ENCODE assay signal across 15 cellular contexts in genomic region chr16:30552956-30553355, GRCh38. TPM values are rescaled to one million over a fixed set of nuclear protein-coding genes. Genes with fewer than 3 reads are reported as not detected.
DNase-seq lines count a peak whose midpoint lies in the region; ATAC-seq and TF ChIP-seq lines count a peak whose summit lies in the region.
"Had no signal": no experiment of that assay in that cellular context is flagged by ENCODE, and none has a peak within 500 bp of the region (broad histone marks: within the 10 kb centered on the region; RNA-seq: fewer than 3 reads in every experiment).

No MANE protein-coding gene starts in this region.

- no peak overlapping the region for H2AK5ac ChIP-seq in mesenchymal stem cell (ENCODE audit: low read length, severe bottlenecking)

- peaks cover 15% of the 10 kb centered on the region for H3K79me2 ChIP-seq in osteoblast (ENCODE audit: insufficient read depth, low read length)

- no peak overlapping the region for H2BK12ac ChIP-seq in mesenchymal stem cell (ENCODE audit: low read length in 2 of 2)

- H3K27me3 Mint-ChIP-seq in activated CD8-positive, alpha-beta T cell treated with anti-CD3 and anti-CD28 coated beads, Interleukin-2, amount 10 ng/mL, durations not matched to agents 7 days and 5 days (ENCODE audit: low read depth), result no peaks in the 10 kb centered on the region
- peaks cover 9% of the 10 kb centered on the region for H3K27me3 Mint-ChIP-seq in endothelial cell (ENCODE audit: unreplicated experiment)
- H3K27me3 Mint-ChIP-seq in WTC11 (ENCODE audit: low read depth), result no peaks in the 10 kb centered on the region

- H3K4me1 Mint-ChIP-seq in activated CD8-positive, alpha-beta T cell treated with anti-CD3 and anti-CD28 coated beads, Interleukin-2, amount 10 ng/mL, durations not matched to agents 7 days and 5 days (ENCODE audit: low read depth), result peaks cover 56% of the 10 kb centered on the region
- peaks cover 28% of the 10 kb centered on the region for H3K4me1 Mint-ChIP-seq in endothelial cell (ENCODE audit: unreplicated experiment)
- H3K4me1 Mint-ChIP-seq in WTC11, result peaks cover 23% of the 10 kb centered on the region

- peaks cover 27% of the 10 kb centered on the region for H3K79me1 ChIP-seq in mesenchymal stem cell (replicated peaks; ENCODE audit: low read length, poor library complexity, severe bottlenecking)

- H3K27me3 ChIP-seq in BLaER1 (no peaks in the 10 kb centered on the region), mesenchymal stem cell (ENCODE audit: control insufficient read depth in 1 of 2, insufficient read depth in 1 of 2, low read length in 2 of 2) (no peaks in the 10 kb centered on the region), osteoblast (ENCODE audit: insufficient read depth, low read length) (no peaks in the 10 kb centered on the region)
- H3K27me3 ChIP-seq: MG63, SJCRH30 had no signal

- H3K9me3 ChIP-seq in BLaER1, result no peaks in the 10 kb centered on the region
- no peaks in the 10 kb centered on the region for H3K9me3 ChIP-seq in mesenchymal stem cell (ENCODE audit: control insufficient read depth, low read length)
- no peaks in the 10 kb centered on the region for H3K9me3 ChIP-seq in osteoblast (ENCODE audit: low read depth, low read length)
- H3K9me3 ChIP-seq: MG63, SJCRH30 had no signal

- H3K9ac ChIP-seq in BLaER1, result no peak overlapping the region
- H3K9ac ChIP-seq in mesenchymal stem cell (ENCODE audit: low read length), result no peak overlapping the region
- H3K9ac ChIP-seq: GM23248 had no signal

- no peak overlapping the region for H2BK15ac ChIP-seq in mesenchymal stem cell (ENCODE audit: low read depth, poor library complexity, severe bottlenecking)

- POLR2A ChIA-PET in activated CD8-positive, alpha-beta T cell treated with anti-CD3 and anti-CD28 coated beads, Interleukin-2, amount 10 ng/mL, durations not matched to agents 7 days and 5 days (lab: Charles Lee), result interaction anchor here (1.2 to 1.8 kb wide), 2 partner anchors 18 to 19 kb away, joined by 6 to 15 read pairs; partner anchors contain the start of genes ZNF688 and ZNF747
- POLR2A ChIA-PET in WTC11 (lab: Charles Lee), result no interaction called here

- H4K8ac ChIP-seq in mesenchymal stem cell (ENCODE audit: low read length), result no peak overlapping the region

- H3K27ac Mint-ChIP-seq in activated CD8-positive, alpha-beta T cell treated with anti-CD3 and anti-CD28 coated beads, Interleukin-2, amount 10 ng/mL, durations not matched to agents 7 days and 5 days, result peak overlapping the region; percentile 95
- no peak overlapping the region for H3K27ac Mint-ChIP-seq in endothelial cell (ENCODE audit: unreplicated experiment)
- H3K27ac Mint-ChIP-seq in WTC11, result no peak overlapping the region

- H3K36me3 ChIP-seq in BLaER1 (peaks cover 46% of the 10 kb centered on the region), mesenchymal stem cell (ENCODE audit: control insufficient read depth in 1 of 2, insufficient read depth in 2 of 2, low read depth in 1 of 2, low read length in 2 of 2) (peaks cover 27 to 30% of the 10 kb centered on the region in 2 experiments), osteoblast (ENCODE audit: insufficient read depth, low read length) (peaks cover 16% of the 10 kb centered on the region)

- no peak for TF ChIP-seq CTCF in 22Rv1 (IDR thresholded peaks at IDR 0.05)
- no peak for TF ChIP-seq CTCF in endothelial cell (IDR thresholded peaks at IDR 0.05; ENCODE audit: unreplicated experiment)
- no peak for TF ChIP-seq CTCF in WTC11 (IDR thresholded peaks at IDR 0.05)
- no peak for TF ChIP-seq CTCF in osteoblast (IDR thresholded peaks at IDR 0.05; ENCODE audit: extremely low read depth, low read depth, low read length)

- H3K18ac ChIP-seq in mesenchymal stem cell (ENCODE audit: low read depth in 1 of 2, low read length in 2 of 2), result no peak overlapping the region

- H4K20me1 ChIP-seq in BLaER1, result peaks cover 29% of the 10 kb centered on the region; the same call in 1 of the 2 replicates
- no peaks in the 10 kb centered on the region for H4K20me1 ChIP-seq in osteoblast (ENCODE audit: insufficient read depth, low read length)

- no peak overlapping the region for H3K23ac ChIP-seq in mesenchymal stem cell (ENCODE audit: low read length in 2 of 2)

- H3K4me1 ChIP-seq in BLaER1 (peaks cover 26% of the 10 kb centered on the region), mesenchymal stem cell (ENCODE audit: control insufficient read depth, insufficient read depth, low read depth, low read length) (peaks cover 10% of the 10 kb centered on the region), osteoblast (ENCODE audit: insufficient read depth, low read length) (peaks cover 2% of the 10 kb centered on the region)
- H3K4me1 ChIP-seq: SJCRH30 had no signal

- H3K36me3 Mint-ChIP-seq in activated CD8-positive, alpha-beta T cell treated with anti-CD3 and anti-CD28 coated beads, Interleukin-2, amount 10 ng/mL, durations not matched to agents 7 days and 5 days (ENCODE audit: low read depth), result peaks cover 40% of the 10 kb centered on the region
- H3K36me3 Mint-ChIP-seq in endothelial cell (ENCODE audit: low read depth, unreplicated experiment), result peaks cover 15% of the 10 kb centered on the region
- H3K36me3 Mint-ChIP-seq in WTC11, result peaks cover 20% of the 10 kb centered on the region

- WGBS in mesenchymal stem cell, result 94% methylated on average over 4 of the region's 4 CpGs

- H2AFZ ChIP-seq in mesenchymal stem cell (ENCODE audit: low read depth, low read length) (no peak overlapping the region), osteoblast (ENCODE audit: low read length) (no peak overlapping the region)
- H2AFZ ChIP-seq: GM23248 had no signal

- H3K14ac ChIP-seq in mesenchymal stem cell (ENCODE audit: low read length in 2 of 2), result no peak overlapping the region

- peak overlapping the region; percentile 32 for H2BK5ac ChIP-seq in mesenchymal stem cell (ENCODE audit: low read depth, low read length, poor library complexity, severe bottlenecking)

- no peak overlapping the region for H2BK120ac ChIP-seq in mesenchymal stem cell (ENCODE audit: low read depth, low read length)

- no peak overlapping the region for H3K4ac ChIP-seq in mesenchymal stem cell (ENCODE audit: low read depth in 1 of 2, low read length in 2 of 2)

- H3K4me2 ChIP-seq in BLaER1 (peak overlapping the region; percentile 16; the same call in 1 of the 2 replicates), mesenchymal stem cell (ENCODE audit: low read length, poor library complexity, severe bottlenecking) (no peak overlapping the region), osteoblast (ENCODE audit: insufficient read depth, low read length) (no peak overlapping the region)

- H4K91ac ChIP-seq in mesenchymal stem cell (ENCODE audit: low read length), result no peak overlapping the region

- H3K4me3 Mint-ChIP-seq in activated CD8-positive, alpha-beta T cell treated with anti-CD3 and anti-CD28 coated beads, Interleukin-2, amount 10 ng/mL, durations not matched to agents 7 days and 5 days, result no peak overlapping the region
- H3K4me3 Mint-ChIP-seq in endothelial cell (ENCODE audit: unreplicated experiment) (no peak overlapping the region), WTC11 (no peak overlapping the region)

- CTCF ChIA-PET in activated CD8-positive, alpha-beta T cell treated with anti-CD3 and anti-CD28 coated beads, Interleukin-2, amount 10 ng/mL, durations not matched to agents 7 days and 5 days (lab: Charles Lee), result interaction anchor here (1.1 to 5.1 kb wide), 4 partner anchors 17 to 141 kb away, joined by 3 to 34 read pairs (median 6); partner anchors contain the start of gene ZNF747
- CTCF ChIA-PET in WTC11 (lab: Charles Lee), result interaction anchor here (1.4 kb wide), 1 partner anchor 17 kb away, joined by 3 read pairs; no protein-coding TSS in a partner anchor

- H3K4me3 ChIP-seq in BLaER1, result no peak overlapping the region
- H3K4me3 ChIP-seq in mesenchymal stem cell (ENCODE audit: insufficient read depth in 1 of 2, low read depth in 1 of 2, low read length in 2 of 2), result no peak overlapping the region
- H3K4me3 ChIP-seq in osteoblast (ENCODE audit: insufficient read depth, low read length), result no peak overlapping the region
- H3K4me3 ChIP-seq: GM23248, MG63, SJCRH30 had no signal

- no peaks in the 10 kb centered on the region for H3K9me3 Mint-ChIP-seq in activated CD8-positive, alpha-beta T cell treated with anti-CD3 and anti-CD28 coated beads, Interleukin-2, amount 10 ng/mL, durations not matched to agents 7 days and 5 days (ENCODE audit: insufficient read depth)
- H3K9me3 Mint-ChIP-seq in endothelial cell (ENCODE audit: unreplicated experiment) (no peaks in the 10 kb centered on the region), WTC11 (no peaks in the 10 kb centered on the region; the same call in 1 of the 2 replicates)

- H3K27ac ChIP-seq in 22Rv1 (peak overlapping the region; percentile 26; the same call in 1 of the 2 replicates), BLaER1 (no peak overlapping the region), mesenchymal stem cell (ENCODE audit: low read length, poor library complexity, severe bottlenecking) (no peak overlapping the region), osteoblast (ENCODE audit: low read depth, low read length) (no peak overlapping the region)
- H3K27ac ChIP-seq: GM23248, SJCRH30 had no signal

- ATAC-seq in activated CD8-positive, alpha-beta T cell treated with anti-CD3 and anti-CD28 coated beads, Interleukin-2, amount 10 ng/mL, durations not matched to agents 7 days and 5 days, result no peak
- ATAC-seq in WTC11 (no peak), GM21515 (IDR thresholded peaks at IDR 0.05; ENCODE audit: unreplicated experiment) (no peak)

- no peak for DNase-seq in activated CD8-positive, alpha-beta T cell treated with anti-CD3 and anti-CD28 coated beads, Interleukin-2, amount 10 ng/mL, durations not matched to agents 7 days and 5 days
- DNase-seq in mesenchymal stem cell, result no peak
- DNase-seq in endothelial cell (ENCODE audit: low spot score), result no peak
- no peak for DNase-seq in WTC11 (ENCODE audit: low spot score)
- no peak for DNase-seq in osteoblast (ENCODE audit: insufficient read length, low spot score, missing footprints)
- DNase-seq: caudate nucleus, EL, GM23248, MG63, NCI-H2029, NCI-H524, SJCRH30 had no signal

RNA-seq across cellular contexts. Expression of gene ZNF764, which starts 5.2 kb away (rescaled TPM):
- 10 to 100 TPM; 15.2 to 15.4 TPM for total RNA-seq in activated CD8-positive, alpha-beta T cell treated with anti-CD3 and anti-CD28 coated beads, Interleukin-2, amount 10 ng/mL, durations not matched to agents 7 days and 5 days
- 6.1 TPM for polyA plus RNA-seq in mesenchymal stem cell (2013, experiment 1 of 2)
- 5.7 TPM for polyA plus RNA-seq in mesenchymal stem cell (2013, experiment 2 of 2)
- 13.8 TPM for total RNA-seq in endothelial cell (ENCODE audit: unreplicated experiment)
- 9.0 to 10.4 TPM (median 9.1 TPM) in 3 replicates for total RNA-seq in WTC11 (2021)
- total RNA-seq in osteoblast, result 5.3 and 7.6 TPM in 2 replicates

RNA-seq across cellular contexts. Expression of gene ZNF747, which starts 18.3 kb away (rescaled TPM):
- total RNA-seq in activated CD8-positive, alpha-beta T cell treated with anti-CD3 and anti-CD28 coated beads, Interleukin-2, amount 10 ng/mL, durations not matched to agents 7 days and 5 days, result 10 to 100 TPM in 1 of 2 experiments, 1 to 10 TPM in 1; 8.9 to 10.8 TPM
- 2.6 TPM for polyA plus RNA-seq in mesenchymal stem cell (2013, experiment 1 of 2)
- 3.0 TPM for polyA plus RNA-seq in mesenchymal stem cell (2013, experiment 2 of 2)
- 9.7 TPM for total RNA-seq in endothelial cell (ENCODE audit: unreplicated experiment)
- total RNA-seq in WTC11 (2021), result 11.3 to 11.7 TPM (median 11.5 TPM) in 3 replicates
- total RNA-seq in osteoblast, result 16.6 and 17.1 TPM in 2 replicates

RNA-seq across cellular contexts. Expression of gene ZNF688, which starts 18.6 kb away (rescaled TPM):
- 10 to 100 TPM; 12.5 to 13.4 TPM for total RNA-seq in activated CD8-positive, alpha-beta T cell treated with anti-CD3 and anti-CD28 coated beads, Interleukin-2, amount 10 ng/mL, durations not matched to agents 7 days and 5 days
- 6.7 TPM for polyA plus RNA-seq in mesenchymal stem cell (2013, experiment 1 of 2)
- polyA plus RNA-seq in mesenchymal stem cell (2013, experiment 2 of 2), result 7.8 TPM
- total RNA-seq in endothelial cell (ENCODE audit: unreplicated experiment), result 9.6 TPM
- total RNA-seq in WTC11 (2021), result 4.2 to 6.0 TPM (median 4.9 TPM) in 3 replicates
- total RNA-seq in osteoblast, result 10.9 and 12.3 TPM in 2 replicates

RNA-seq across cellular contexts. Expression of gene ZNF768, which starts 26.6 kb away (rescaled TPM):
- total RNA-seq in activated CD8-positive, alpha-beta T cell treated with anti-CD3 and anti-CD28 coated beads, Interleukin-2, amount 10 ng/mL, durations not matched to agents 7 days and 5 days, result 1 to 10 TPM; 6.7 to 7.0 TPM
- polyA plus RNA-seq in mesenchymal stem cell (2013, experiment 1 of 2), result 21.3 TPM
- 20.6 TPM for polyA plus RNA-seq in mesenchymal stem cell (2013, experiment 2 of 2)
- total RNA-seq in endothelial cell (ENCODE audit: unreplicated experiment) (31.4 TPM), WTC11 (2021) (35.9 to 43.0 TPM (median 42.4 TPM) in 3 replicates), osteoblast (22.7 and 25.0 TPM in 2 replicates)

RNA-seq across cellular contexts. Expression of gene ZNF785, which starts 32.5 kb away (rescaled TPM):
- 10 to 100 TPM; 11.7 to 13.7 TPM for total RNA-seq in activated CD8-positive, alpha-beta T cell treated with anti-CD3 and anti-CD28 coated beads, Interleukin-2, amount 10 ng/mL, durations not matched to agents 7 days and 5 days
- 3.1 TPM for polyA plus RNA-seq in mesenchymal stem cell (2013, experiment 1 of 2)
- 3.3 TPM for polyA plus RNA-seq in mesenchymal stem cell (2013, experiment 2 of 2)
- 33.5 TPM for total RNA-seq in endothelial cell (ENCODE audit: unreplicated experiment)
- total RNA-seq in WTC11 (2021), result 15.4 to 16.5 TPM (median 16.0 TPM) in 3 replicates
- total RNA-seq in osteoblast, result 13.4 and 13.6 TPM in 2 replicates
